27 cellular contexts compared by ENCODE assay signal in genomic region chrX:127702527-127702926, GRCh38.
"Had no signal": no experiment of that assay in that cellular context is flagged by ENCODE, and none has a peak within 500 bp of the region (broad histone marks: within the 10 kb centered on the region; RNA-seq: fewer than 3 reads in every experiment).

No MANE protein-coding gene starts in this region.

- H3K9me3 ChIP-seq: stomach, suprapubic skin, testis, thoracic aorta, thyroid gland, tibial artery, tibial nerve, transverse colon, upper lobe of left lung, upper lobe of right lung, uterus, vagina had no signal

- H3K4me1 ChIP-seq: stomach, suprapubic skin, testis, thyroid gland, tibial artery, tibial nerve, transverse colon, upper lobe of left lung, upper lobe of right lung, uterus, vagina had no signal

- H3K4me3 ChIP-seq: stomach, suprapubic skin, testis, thoracic aorta, thyroid gland, tibial artery, tibial nerve, transverse colon, upper lobe of left lung, upper lobe of right lung, uterus, vagina had no signal

- H3K27me3 ChIP-seq: stomach, suprapubic skin, testis, thyroid gland, tibial artery, tibial nerve, transverse colon, upper lobe of left lung, upper lobe of right lung, uterus, vagina had no signal

- ATAC-seq: stimulated activated effector memory CD8-positive, alpha-beta T cell treated with anti-CD3 and anti-CD28 coated beads, Interleukin-12 subunit alpha, Interleukin-12 subunit beta, amount 100 ng/mL, for 72 hours; stimulated activated memory B cell treated with anti-CD40 and anti-IgM and Interleukin-4, amounts not matched to agents 10 μg/mL and 1 μg/mL and 100 μg/mL, for 72 hours; stimulated activated naive B cell treated with anti-CD40 and anti-IgM and Interleukin-4, amounts not matched to agents 10 μg/mL and 1 μg/mL and 100 μg/mL, for 72 hours; stimulated activated naive CD8-positive, alpha-beta T cell treated with anti-CD3 and anti-CD28 coated beads, Interleukin-15, amount 100 ng/mL, for 72 hours; stimulated activated naive CD8-positive, alpha-beta T cell treated with anti-CD3 and anti-CD28 coated beads, Interleukin-15, Interleukin-2, amounts not matched to agents 100 U/mL and 50 U/mL, for 24 hours; upper lobe of right lung had no signal

- H3K27ac ChIP-seq: stomach, suprapubic skin, testis, thoracic aorta, thyroid gland, tibial artery, tibial nerve, transverse colon, upper lobe of left lung, upper lobe of right lung, uterus, vagina had no signal

- FAIRE-seq: urothelium cell line had no signal

- DNase-seq: stimulated activated CD4-positive, alpha-beta T cell treated with anti-CD3 and anti-CD28 coated beads, Interleukin-2, amount 100 ng/mL, for 48 hours; stimulated activated CD4-positive, alpha-beta T cell treated with anti-CD3 and anti-CD28 coated beads, Interleukin-4, amount 100 ng/mL, for 1 hour; stimulated activated CD4-positive, alpha-beta T cell treated with anti-CD3 and anti-CD28 coated beads, Interleukin-4, amount 100 ng/mL, for 24 hours; stimulated activated CD4-positive, alpha-beta T cell treated with anti-CD3 and anti-CD28 coated beads, Interleukin-4, amount 100 ng/mL, for 4 hours; stimulated activated CD8-positive, alpha-beta memory T cell treated with anti-CD3 and anti-CD28 coated beads, Interleukin-4, amount 100 ng/mL, for 48 hours; stimulated activated naive B cell treated with anti-CD40 and anti-IgM and Interleukin-4, amounts not matched to agents 10 μg/mL and 1 μg/mL and 100 μg/mL, for 72 hours; stimulated activated naive CD4-positive, alpha-beta T cell; stimulated activated naive CD4-positive, alpha-beta T cell treated with Interleukin-2 at 50 U/mL for 16 hours; stimulated activated naive CD8-positive, alpha-beta T cell treated with anti-CD3 and anti-CD28 coated beads, Interleukin-15, amount 100 ng/mL, for 72 hours; stimulated activated naive CD8-positive, alpha-beta T cell treated with anti-CD3 and anti-CD28 coated beads, Interleukin-15, Interleukin-2, amounts not matched to agents 100 U/mL and 50 U/mL, for 24 hours; stomach; substantia nigra; testis; thyroid gland; tibial artery; transverse colon; trophoblast cell; upper lobe of left lung; upper lobe of right lung; uterus had no signal

- H3K36me3 ChIP-seq: stomach, suprapubic skin, thoracic aorta, thyroid gland, tibial artery, tibial nerve, transverse colon, upper lobe of left lung, upper lobe of right lung, uterus, vagina had no signal
